Comparison of ENCODE assay signal across 1 cellular context in genomic region chr12:98572010-98572409, GRCh38.
TF ChIP-seq lines count a peak whose summit lies in the region.

No MANE protein-coding gene starts in this region.

TF ChIP-seq in SK-N-SH, 30 proteins besides CTCF, POLR2A, EP300 and RAD21:
- TF ChIP-seq ZBTB33 (IDR thresholded peaks at IDR 0.05; ENCODE audit: borderline replicate concordance, low read depth) (no peak), GATA2 (CRISPR knock-in tag; IDR thresholded peaks at IDR 0.05) (no peak), RCOR1 (IDR thresholded peaks at IDR 0.05; ENCODE audit: low read length) (no peak), IRF3 (IDR thresholded peaks at IDR 0.05; ENCODE audit: low read depth, low read length) (no peak), RFX5 (IDR thresholded peaks at IDR 0.05; ENCODE audit: low read length) (no peak), JUND (IDR thresholded peaks at IDR 0.05) (no peak), TCF12 (IDR thresholded peaks at IDR 0.05) (no peak), SMC3 (IDR thresholded peaks at IDR 0.05; ENCODE audit: low read depth, low read length) (no peak), ELF1 (IDR thresholded peaks at IDR 0.05) (no peak), MAX (IDR thresholded peaks at IDR 0.05; ENCODE audit: low read depth) (no peak)
TF ChIP-seq in SK-N-SH: peak in this region for 0.
